ENCODE assay signal across 7 cellular contexts in the genomic region with DNA sequence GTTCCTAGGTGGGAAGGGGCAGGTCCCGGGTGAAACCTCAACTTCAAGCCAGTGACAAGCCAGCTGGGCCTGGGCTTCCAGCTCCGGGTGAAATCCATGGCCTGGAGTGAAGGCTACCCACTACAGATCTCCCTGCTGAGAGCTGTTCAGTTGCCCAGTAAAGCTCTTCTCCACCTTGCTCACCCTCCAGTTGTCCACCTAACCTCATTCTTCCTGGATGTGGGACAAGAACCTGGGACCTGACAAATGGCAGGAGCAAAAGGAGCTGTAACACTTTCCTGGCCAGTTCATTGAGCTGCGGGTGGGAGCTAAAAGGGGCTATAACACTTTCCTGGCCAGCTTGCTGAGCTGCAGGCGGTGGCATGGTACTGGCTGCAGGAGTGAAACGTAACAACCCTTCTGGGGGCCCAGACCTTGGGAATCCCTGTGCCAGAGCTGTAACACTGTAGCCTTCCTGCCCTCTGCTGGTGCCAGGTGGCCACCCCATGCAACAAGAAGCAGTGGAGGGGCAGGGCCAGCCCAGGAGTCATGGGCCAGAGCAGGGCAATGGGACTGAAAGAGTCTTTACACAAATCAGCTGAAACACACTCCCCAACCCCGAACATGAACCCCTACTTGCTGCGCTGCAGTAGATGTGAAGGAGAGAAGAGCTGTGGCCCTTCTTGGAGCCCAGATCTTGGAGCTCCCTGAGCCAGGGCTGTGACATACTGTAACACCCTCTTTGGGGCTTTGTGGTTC. TPM values are rescaled to one million over a fixed set of nuclear protein-coding genes. Genes with fewer than 3 reads are reported as not detected.
DNase-seq lines count a peak whose midpoint lies in the region; ATAC-seq and TF ChIP-seq lines count a peak whose summit lies in the region.

No MANE protein-coding gene starts in this region.

- CTCF ChIA-PET in activated naive CD4-positive, alpha-beta T cell treated with anti-CD3 and anti-CD28 coated beads, Interleukin-2, amount 10 ng/mL, durations not matched to agents 7 days and 5 days (lab: Charles Lee) = interaction anchor here (0.5 to 9.9 kb wide), 24 partner anchors 9 to 641 kb away, joined by 3 to 140 read pairs (median 5); a partner anchor contains a TSS

- H3K36me3 Mint-ChIP-seq in activated naive CD4-positive, alpha-beta T cell treated with anti-CD3 and anti-CD28 coated beads, Interleukin-2, amount 10 ng/mL, durations not matched to agents 7 days and 5 days = no peaks in the 10 kb centered on the region
- H3K36me3 Mint-ChIP-seq in nephron progenitor cell (ENCODE audit: low read depth) = no peaks in the 10 kb centered on the region
- no peaks in the 10 kb centered on the region for H3K36me3 Mint-ChIP-seq in natural killer cell treated with Interleukin-12 subunit alpha and Interleukin-12 subunit beta and Interleukin-15 and Interleukin-18, amount 100 ng/mL, for 72 hours

- peak; percentile 50 for TF ChIP-seq CTCF in GM12864 (IDR thresholded peaks at IDR 0.05; ENCODE audit: low read depth, low read length, missing control alignments)
- TF ChIP-seq CTCF in nephron progenitor cell (IDR thresholded peaks at IDR 0.05) = no peak

- H3K27me3 Mint-ChIP-seq in activated naive CD4-positive, alpha-beta T cell treated with anti-CD3 and anti-CD28 coated beads, Interleukin-2, amount 10 ng/mL, durations not matched to agents 7 days and 5 days = peaks cover 19% of the 10 kb centered on the region
- peaks cover 10% of the 10 kb centered on the region for H3K27me3 Mint-ChIP-seq in nephron progenitor cell (ENCODE audit: low read depth, poor library complexity)
- peaks cover 19 to 20% of the 10 kb centered on the region in 2 donors for H3K27me3 Mint-ChIP-seq in natural killer cell treated with Interleukin-12 subunit alpha and Interleukin-12 subunit beta and Interleukin-15 and Interleukin-18, amount 100 ng/mL, for 72 hours

- no peak for ATAC-seq in GM18505 (IDR thresholded peaks at IDR 0.05; ENCODE audit: unreplicated experiment)
- ATAC-seq in natural killer cell treated with Interleukin-12 subunit alpha and Interleukin-12 subunit beta and Interleukin-15 and Interleukin-18, amount 100 ng/mL, for 72 hours = no peak

- no peak for TF ChIP-seq POLR2A in GM18505 (IDR thresholded peaks at IDR 0.05; ENCODE audit: borderline replicate concordance, extremely low read depth, insufficient read depth, insufficient read length)

- no peaks in the 10 kb centered on the region for H3K9me3 Mint-ChIP-seq in activated naive CD4-positive, alpha-beta T cell treated with anti-CD3 and anti-CD28 coated beads, Interleukin-2, amount 10 ng/mL, durations not matched to agents 7 days and 5 days
- H3K9me3 Mint-ChIP-seq in nephron progenitor cell = peaks cover 3% of the 10 kb centered on the region
- no peaks in the 10 kb centered on the region for H3K9me3 Mint-ChIP-seq in natural killer cell treated with Interleukin-12 subunit alpha and Interleukin-12 subunit beta and Interleukin-15 and Interleukin-18, amount 100 ng/mL, for 72 hours

- H3K27ac Mint-ChIP-seq in activated naive CD4-positive, alpha-beta T cell treated with anti-CD3 and anti-CD28 coated beads, Interleukin-2, amount 10 ng/mL, durations not matched to agents 7 days and 5 days = no peak overlapping the region
- H3K27ac Mint-ChIP-seq in nephron progenitor cell = no peak overlapping the region
- H3K27ac Mint-ChIP-seq in natural killer cell treated with Interleukin-12 subunit alpha and Interleukin-12 subunit beta and Interleukin-15 and Interleukin-18, amount 100 ng/mL, for 72 hours = no peak overlapping the region

- no peak overlapping the region for H3K4me3 ChIP-seq in GM12864 (ENCODE audit: low read depth, low read length)

- DNase-seq in GM12864 (ENCODE audit: low read depth) (no peak), LHCN-M2 (ENCODE audit: low read depth) (peak; percentile 14), nephron progenitor cell (peak; percentile 15), activated gamma-delta T cell (lab: John Stamatoyannopoulos, UW) (no peak)
- DNase-seq in activated naive CD4-positive, alpha-beta T cell treated with anti-CD3 and anti-CD28 coated beads, Interleukin-2, amount 10 ng/mL, durations not matched to agents 7 days and 5 days = peak; percentile 44
- no peak for DNase-seq in natural killer cell treated with Interleukin-12 subunit alpha and Interleukin-12 subunit beta and Interleukin-15 and Interleukin-18, amount 100 ng/mL, for 72 hours (ENCODE audit: low spot score)

- no peak overlapping the region for H3K4me3 Mint-ChIP-seq in activated naive CD4-positive, alpha-beta T cell treated with anti-CD3 and anti-CD28 coated beads, Interleukin-2, amount 10 ng/mL, durations not matched to agents 7 days and 5 days
- H3K4me3 Mint-ChIP-seq in nephron progenitor cell = no peak overlapping the region
- no peak overlapping the region for H3K4me3 Mint-ChIP-seq in natural killer cell treated with Interleukin-12 subunit alpha and Interleukin-12 subunit beta and Interleukin-15 and Interleukin-18, amount 100 ng/mL, for 72 hours

- H3K4me1 Mint-ChIP-seq in activated naive CD4-positive, alpha-beta T cell treated with anti-CD3 and anti-CD28 coated beads, Interleukin-2, amount 10 ng/mL, durations not matched to agents 7 days and 5 days = peaks cover 8% of the 10 kb centered on the region
- no peaks in the 10 kb centered on the region for H3K4me1 Mint-ChIP-seq in nephron progenitor cell
- H3K4me1 Mint-ChIP-seq in natural killer cell treated with Interleukin-12 subunit alpha and Interleukin-12 subunit beta and Interleukin-15 and Interleukin-18, amount 100 ng/mL, for 72 hours (ENCODE audit: low read depth in 2 of 2) = peaks cover 0 to 3% of the 10 kb centered on the region in 2 donors

RNA-seq across cellular contexts. Expression of a gene that starts 3.6 kb away (rescaled TPM):
- total RNA-seq in LHCN-M2 (2014; rRNA removed) = 9.7 and 10.9 TPM in 2 replicates
- polyA plus RNA-seq in LHCN-M2 (2012) = 3.6 TPM
- 10 to 100 TPM in 1 of 2 donors, 1 to 10 TPM in 1; 8.1 to 12.4 TPM for total RNA-seq in natural killer cell treated with Interleukin-12 subunit alpha and Interleukin-12 subunit beta and Interleukin-15 and Interleukin-18, amount 100 ng/mL, for 72 hours

RNA-seq across cellular contexts. Expression of a gene that starts 33.4 kb away (rescaled TPM):
- 18.8 and 20.7 TPM in 2 replicates for total RNA-seq in LHCN-M2 (2014; rRNA removed)
- polyA plus RNA-seq in LHCN-M2 (2012) = 5.0 TPM
- total RNA-seq in natural killer cell treated with Interleukin-12 subunit alpha and Interleukin-12 subunit beta and Interleukin-15 and Interleukin-18, amount 100 ng/mL, for 72 hours = 10 to 100 TPM; 23.7 to 47.2 TPM

Comparison
In these comparisons a context has a peak if more than half of its experiments do, and no peak if none do; other contexts are left out.
1. DNase-seq: peak in LHCN-M2 (single experiment), activated naive CD4-positive, alpha-beta T cell treated with anti-CD3 and anti-CD28 coated beads, Interleukin-2, amount 10 ng/mL, durations not matched to agents 7 days and 5 days (single experiment) and nephron progenitor cell (single experiment); none in GM12864 (single experiment), natural killer cell treated with Interleukin-12 subunit alpha and Interleukin-12 subunit beta and Interleukin-15 and Interleukin-18, amount 100 ng/mL, for 72 hours (single experiment) and activated gamma-delta T cell (single experiment).